ENCODE assay signal across 25 cellular contexts in genomic region chr20:35842361-35842760, GRCh38.
"Had no signal": no experiment of that assay in that cellular context is flagged by ENCODE, and none has a peak within 500 bp of the region (broad histone marks: within the 10 kb centered on the region; RNA-seq: fewer than 3 reads in every experiment).

No MANE protein-coding gene starts in this region.

- H3K27ac ChIP-seq: coronary artery, dorsolateral prefrontal cortex, epithelial cell of prostate, esophagus squamous epithelium, gastrocnemius medialis, heart right ventricle, left lung, lower lobe of right lung had no signal

- DNase-seq: dermis blood vessel endothelial cell; dorsolateral prefrontal cortex; effector CD4-positive, alpha-beta T cell; effector memory CD4-positive, alpha-beta T cell; erythroblast; esophagus squamous epithelium; foreskin fibroblast; foreskin melanocyte; gastrocnemius medialis; glutamatergic neuron; head of caudate nucleus; heart right ventricle; hippocampal formation; left cardiac atrium; left lung; left ventricle myocardium superior; lower lobe of right lung; mesenchymal stem cell; mucosa of descending colon had no signal

- FAIRE-seq: colon, islet of Langerhans, keratinocyte had no signal

- H3K4me3 ChIP-seq: coronary artery, dorsolateral prefrontal cortex, esophagus squamous epithelium, gastrocnemius medialis, heart right ventricle, left lung, lower lobe of right lung, mucosa of descending colon had no signal

- H3K9me3 ChIP-seq: gastrocnemius medialis had no signal

- ATAC-seq: esophagus mucosa, gastrocnemius medialis, heart right ventricle, left cardiac atrium, left lung, left ventricle myocardium superior, lower lobe of right lung, mucosa of descending colon had no signal

- H3K4me1 ChIP-seq: left lung had no signal

- H3K27me3 ChIP-seq: dorsolateral prefrontal cortex, esophagus squamous epithelium, gastrocnemius medialis, heart right ventricle, left lung had no signal
